In the genomic region with DNA sequence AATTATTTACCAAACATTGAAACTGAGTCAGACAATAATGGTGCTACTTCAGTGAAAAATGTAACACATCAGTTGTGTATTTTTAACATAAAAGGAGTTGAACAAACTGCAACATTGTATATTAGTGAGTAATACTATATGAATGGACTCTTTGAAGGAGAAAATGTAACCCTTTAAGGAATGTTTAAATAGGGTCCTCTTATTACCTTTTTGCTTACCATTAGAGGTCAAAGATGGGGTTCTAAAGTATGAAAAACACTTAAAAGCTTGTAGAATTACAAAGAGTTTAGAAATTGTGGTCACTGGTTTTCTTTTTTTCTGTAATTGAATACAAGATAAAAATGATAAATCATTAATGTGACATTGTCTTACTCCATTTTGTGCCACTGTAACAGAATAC, we compare ENCODE assay signal across 19 cellular contexts.
"Had no signal": no experiment of that assay in that cellular context is flagged by ENCODE, and none has a peak within 500 bp of the region (broad histone marks: within the 10 kb centered on the region; RNA-seq: fewer than 3 reads in every experiment).

No MANE protein-coding gene starts in this region.

- H3K27ac ChIP-seq: ascending aorta, cardiac muscle cell, foreskin keratinocyte, neutrophil, pancreas, spleen had no signal

- H3K4me3 Mint-ChIP-seq: activated naive CD4-positive, alpha-beta T cell treated with anti-CD3 and anti-CD28 coated beads, Interleukin-2, amount 50 U/mL, for 24 hours; endodermal cell; natural killer cell treated with Interleukin-12 subunit alpha and Interleukin-12 subunit beta and Interleukin-15 and Interleukin-18, amount 100 ng/mL, for 72 hours; stimulated activated naive B cell treated with anti-CD40 and anti-IgM and Interleukin-4, amounts not matched to agents 10 μg/mL and 1 μg/mL and 100 μg/mL, for 72 hours had no signal

- H3K27ac Mint-ChIP-seq: activated naive CD4-positive, alpha-beta T cell treated with anti-CD3 and anti-CD28 coated beads, Interleukin-2, amount 50 U/mL, for 24 hours; endodermal cell; natural killer cell treated with Interleukin-12 subunit alpha and Interleukin-12 subunit beta and Interleukin-15 and Interleukin-18, amount 100 ng/mL, for 72 hours; stimulated activated naive B cell treated with anti-CD40 and anti-IgM and Interleukin-4, amounts not matched to agents 10 μg/mL and 1 μg/mL and 100 μg/mL, for 72 hours had no signal

- H3K27me3 ChIP-seq: ascending aorta, cardiac muscle cell, dorsolateral prefrontal cortex, foreskin keratinocyte, neutrophil, pancreas, spleen had no signal

- DNase-seq: activated CD4-positive, alpha-beta T cell treated with anti-CD3 and anti-CD28 coated beads, Interleukin-2, amount 50 U/mL, for 48 hours; activated gamma-delta T cell; dorsolateral prefrontal cortex; endodermal cell; foreskin keratinocyte; glutamatergic neuron; hippocampal formation; islet precursor cell; left colon; pancreas; spleen; stimulated activated naive B cell treated with anti-CD40 and anti-IgM and Interleukin-4, amounts not matched to agents 10 μg/mL and 1 μg/mL and 100 μg/mL, for 72 hours; WERI-Rb-1 had no signal

- H3K36me3 ChIP-seq: ascending aorta, cardiac muscle cell, neutrophil, pancreas, spleen, WERI-Rb-1 had no signal

- H3K4me3 ChIP-seq: ascending aorta, cardiac muscle cell, dorsolateral prefrontal cortex, lung, pancreas, spleen had no signal

- H3K27me3 Mint-ChIP-seq: activated naive CD4-positive, alpha-beta T cell treated with anti-CD3 and anti-CD28 coated beads, Interleukin-2, amount 50 U/mL, for 24 hours; natural killer cell treated with Interleukin-12 subunit alpha and Interleukin-12 subunit beta and Interleukin-15 and Interleukin-18, amount 100 ng/mL, for 72 hours; stimulated activated naive B cell treated with anti-CD40 and anti-IgM and Interleukin-4, amounts not matched to agents 10 μg/mL and 1 μg/mL and 100 μg/mL, for 72 hours had no signal

- ATAC-seq: foreskin keratinocyte; left colon; natural killer cell treated with Interleukin-12 subunit alpha and Interleukin-12 subunit beta and Interleukin-15 and Interleukin-18, amount 100 ng/mL, for 72 hours; pancreas; stimulated activated naive B cell treated with anti-CD40 and anti-IgM and Interleukin-4, amounts not matched to agents 10 μg/mL and 1 μg/mL and 100 μg/mL, for 72 hours had no signal

- H3K9me3 Mint-ChIP-seq: natural killer cell treated with Interleukin-12 subunit alpha and Interleukin-12 subunit beta and Interleukin-15 and Interleukin-18, amount 100 ng/mL, for 72 hours had no signal

- H3K9me3 ChIP-seq: ascending aorta, neutrophil, pancreas, spleen had no signal

- FAIRE-seq: pancreas had no signal

- H3K36me3 Mint-ChIP-seq: natural killer cell treated with Interleukin-12 subunit alpha and Interleukin-12 subunit beta and Interleukin-15 and Interleukin-18, amount 100 ng/mL, for 72 hours had no signal
